Comparison of ENCODE assay signal across 29 cellular contexts in the genomic region with DNA sequence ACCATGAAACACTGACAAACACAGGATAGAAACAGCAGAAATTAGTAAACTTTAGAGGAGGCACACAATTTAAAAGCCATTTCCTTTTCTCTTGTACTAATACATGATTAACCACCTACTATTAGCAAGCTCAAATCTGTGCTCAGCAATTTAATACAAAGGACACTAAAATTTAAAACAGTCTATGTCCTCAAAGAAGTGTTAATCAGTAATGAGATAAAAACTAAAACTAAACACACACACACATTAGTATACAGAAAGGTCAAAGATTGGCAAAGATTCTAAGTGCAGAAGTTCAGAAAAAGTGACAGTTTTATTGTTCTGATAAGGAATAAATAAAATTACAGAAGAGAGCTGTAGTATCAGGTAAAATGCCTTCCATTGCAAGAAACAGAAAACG.
"Had no signal": no experiment of that assay in that cellular context is flagged by ENCODE, and none has a peak within 500 bp of the region (broad histone marks: within the 10 kb centered on the region; RNA-seq: fewer than 3 reads in every experiment).

No MANE protein-coding gene starts in this region.

- ATAC-seq: heart right ventricle; left colon; lower lobe of right lung; naive thymus-derived CD8-positive, alpha-beta T cell; right cardiac atrium; stimulated activated memory B cell treated with anti-CD40 and anti-IgM and Interleukin-4, amounts not matched to agents 10 μg/mL and 1 μg/mL and 100 μg/mL, for 72 hours; stimulated activated naive CD8-positive, alpha-beta T cell treated with anti-CD3 and anti-CD28 coated beads, Interleukin-15, amount 100 ng/mL, for 72 hours had no signal

- H3K79me2 ChIP-seq: hepatocyte, parathyroid adenoma had no signal

- H3K9ac ChIP-seq: neural progenitor cell, parathyroid adenoma had no signal

- H3K4me1 Mint-ChIP-seq: nephron; stimulated activated memory B cell treated with anti-CD40 and anti-IgM and Interleukin-4, amounts not matched to agents 10 μg/mL and 1 μg/mL and 100 μg/mL, for 72 hours had no signal

- H2AFZ ChIP-seq: hepatocyte, neural progenitor cell, parathyroid adenoma had no signal

- H3K36me3 ChIP-seq: heart right ventricle, left ventricle myocardium inferior, lower lobe of right lung, neural progenitor cell, neutrophil, sigmoid colon, tibial nerve, uterus had no signal

- H3K4me1 ChIP-seq: heart right ventricle, left ventricle myocardium inferior, lower lobe of right lung, parathyroid adenoma, tibial nerve, uterus had no signal

- H3K9me3 Mint-ChIP-seq: naive thymus-derived CD8-positive, alpha-beta T cell; stimulated activated memory B cell treated with anti-CD40 and anti-IgM and Interleukin-4, amounts not matched to agents 10 μg/mL and 1 μg/mL and 100 μg/mL, for 72 hours; stimulated activated naive CD8-positive, alpha-beta T cell treated with anti-CD3 and anti-CD28 coated beads, Interleukin-15, amount 100 ng/mL, for 72 hours had no signal

- H3K36me3 Mint-ChIP-seq: neural progenitor cell, type B pancreatic cell had no signal

- H3K27ac Mint-ChIP-seq: neural progenitor cell; stimulated activated memory B cell treated with anti-CD40 and anti-IgM and Interleukin-4, amounts not matched to agents 10 μg/mL and 1 μg/mL and 100 μg/mL, for 72 hours; stimulated activated naive CD8-positive, alpha-beta T cell treated with anti-CD3 and anti-CD28 coated beads, Interleukin-15, amount 100 ng/mL, for 72 hours; type B pancreatic cell had no signal

- H3K4me3 ChIP-seq: heart right ventricle, hepatocyte, left ventricle myocardium inferior, lower lobe of right lung, neural progenitor cell, sigmoid colon, smooth muscle cell, tibial nerve, uterus had no signal

- H3K27ac ChIP-seq: heart right ventricle, hepatocyte, left ventricle myocardium inferior, lower lobe of right lung, neural progenitor cell, neutrophil, parathyroid adenoma, sigmoid colon, tibial nerve, uterus had no signal

- H3K9me3 ChIP-seq: heart right ventricle, left ventricle myocardium inferior, lower lobe of right lung, neutrophil, sigmoid colon, tibial nerve, uterus had no signal

- H3K4me2 ChIP-seq: hepatocyte, neural progenitor cell, smooth muscle cell had no signal

- DNase-seq: heart right ventricle; islet precursor cell; left colon; left ventricle myocardium inferior; lower lobe of right lung; mammary epithelial cell; mesenchymal stem cell; naive thymus-derived CD8-positive, alpha-beta T cell; occipital lobe; retina; right cardiac atrium; sigmoid colon; stimulated activated CD4-positive, alpha-beta T cell treated with anti-CD3 and anti-CD28 coated beads, Interleukin-1b, Interleukin-23, amount 100 ng/mL, for 48 hours; stimulated activated CD4-positive, alpha-beta T cell treated with anti-CD3 and anti-CD28 coated beads, Interleukin-2, amount 100 ng/mL, for 48 hours; stimulated activated CD4-positive, alpha-beta T cell treated with anti-CD3 and anti-CD28 coated beads, Interleukin-4, amount 100 ng/mL, for 4 hours; stimulated activated CD8-positive, alpha-beta memory T cell treated with anti-CD3 and anti-CD28 coated beads, Interleukin-4, amount 100 ng/mL, for 48 hours; stimulated activated naive CD4-positive, alpha-beta T cell treated with Interleukin-2 at 50 U/mL for 16 hours; stimulated activated naive CD8-positive, alpha-beta T cell treated with anti-CD3 and anti-CD28 coated beads, Interleukin-15, amount 100 ng/mL, for 72 hours; substantia nigra; uterus had no signal

- H3K27me3 Mint-ChIP-seq: naive thymus-derived CD8-positive, alpha-beta T cell; stimulated activated memory B cell treated with anti-CD40 and anti-IgM and Interleukin-4, amounts not matched to agents 10 μg/mL and 1 μg/mL and 100 μg/mL, for 72 hours; stimulated activated naive CD8-positive, alpha-beta T cell treated with anti-CD3 and anti-CD28 coated beads, Interleukin-15, amount 100 ng/mL, for 72 hours; type B pancreatic cell had no signal

- H3K27me3 ChIP-seq: heart right ventricle, hepatocyte, neural progenitor cell, neutrophil, sigmoid colon, tibial nerve, uterus had no signal

- H3K4me3 Mint-ChIP-seq: naive thymus-derived CD8-positive, alpha-beta T cell; nephron; neural progenitor cell; stimulated activated memory B cell treated with anti-CD40 and anti-IgM and Interleukin-4, amounts not matched to agents 10 μg/mL and 1 μg/mL and 100 μg/mL, for 72 hours; stimulated activated naive CD8-positive, alpha-beta T cell treated with anti-CD3 and anti-CD28 coated beads, Interleukin-15, amount 100 ng/mL, for 72 hours; type B pancreatic cell had no signal
